Comparison of ENCODE assay signal across 1 cellular context in genomic region chr9:137075275-137075775, GRCh38.
TF ChIP-seq lines count a peak whose summit lies in the region.

No MANE protein-coding gene starts in this region.

TF ChIP-seq in IMR-90, 13 proteins besides CTCF, POLR2A, EP300 and RAD21:
- TF ChIP-seq RFX5 (IDR thresholded peaks at IDR 0.05; ENCODE audit: low read depth, low read length) (no peak), CEBPB (IDR thresholded peaks at IDR 0.05; ENCODE audit: low read depth, low read length) (peak; percentile 77)
